In genomic region chr9:78428640-78429039, GRCh38 we compare ENCODE assay signal across 15 cellular contexts.
A peak's percentile ranks its signal among the peaks of the same experiment; 100 is the strongest.
DNase-seq lines count a peak whose midpoint lies in the region; ATAC-seq lines count a peak whose summit lies in the region.
"Had no signal": no experiment of that assay in that cellular context is flagged by ENCODE, and none has a peak within 500 bp of the region (broad histone marks: within the 10 kb centered on the region; RNA-seq: fewer than 3 reads in every experiment).

No MANE protein-coding gene starts in this region.

- no peak for DNase-seq in T-helper 2 cell treated with Interferon-gamma antibody and Interleukin-4, amounts not matched to agents 5 μg/mL and 100 μg/mL, for 36 hours (ENCODE audit: low spot score)
- DNase-seq in T-helper 2 cell (no peak), OCI-M1 (lab: John Stamatoyannopoulos, UW) (peak; percentile 55), left lobe of liver (ENCODE audit: low spot score) (no peak), NCI-H2227 (lab: John Stamatoyannopoulos, UW; ENCODE audit: unreplicated experiment) (no peak)
- DNase-seq in activated CD8-positive, alpha-beta memory T cell treated with anti-CD3 and anti-CD28 coated beads, Interleukin-2, amount 50 U/mL, for 4 hours, result no peak
- DNase-seq: 8988T; CD4-positive, alpha-beta memory T cell; DMS153; DMS79; GF-D8 had no signal

- H3K36me3 Mint-ChIP-seq in T-helper 2 cell treated with Interferon-gamma antibody and Interleukin-4, amounts not matched to agents 5 μg/mL and 100 μg/mL, for 36 hours (ENCODE audit: low read depth), result no peaks in the 10 kb centered on the region
- H3K36me3 Mint-ChIP-seq: CD14-positive monocyte had no signal

- H3K9me3 Mint-ChIP-seq in T-helper 2 cell treated with Interferon-gamma antibody and Interleukin-4, amounts not matched to agents 5 μg/mL and 100 μg/mL, for 36 hours, result peaks cover 9% of the 10 kb centered on the region

- peaks cover 5% of the 10 kb centered on the region for H3K4me1 Mint-ChIP-seq in T-helper 2 cell treated with Interferon-gamma antibody and Interleukin-4, amounts not matched to agents 5 μg/mL and 100 μg/mL, for 36 hours (ENCODE audit: low read depth)

- no peak overlapping the region for H3K4me3 Mint-ChIP-seq in T-helper 2 cell treated with Interferon-gamma antibody and Interleukin-4, amounts not matched to agents 5 μg/mL and 100 μg/mL, for 36 hours
- H3K4me3 Mint-ChIP-seq: CD14-positive monocyte; CD4-positive, alpha-beta memory T cell; IgD-negative memory B cell had no signal

- ATAC-seq in left lobe of liver, result peak; percentile 56
- no peak for ATAC-seq in HG02870 (IDR thresholded peaks at IDR 0.05; ENCODE audit: unreplicated experiment)
- ATAC-seq: HepG2 had no signal

- peaks cover 9% of the 10 kb centered on the region for H3K27me3 Mint-ChIP-seq in T-helper 2 cell treated with Interferon-gamma antibody and Interleukin-4, amounts not matched to agents 5 μg/mL and 100 μg/mL, for 36 hours (ENCODE audit: low read depth)

- peak overlapping the region; percentile 12 for H3K27ac Mint-ChIP-seq in T-helper 2 cell treated with Interferon-gamma antibody and Interleukin-4, amounts not matched to agents 5 μg/mL and 100 μg/mL, for 36 hours
- H3K27ac Mint-ChIP-seq: CD14-positive monocyte; CD4-positive, alpha-beta memory T cell; IgD-negative memory B cell had no signal
